Comparison of ENCODE assay signal across 12 cellular contexts in the genomic region with DNA sequence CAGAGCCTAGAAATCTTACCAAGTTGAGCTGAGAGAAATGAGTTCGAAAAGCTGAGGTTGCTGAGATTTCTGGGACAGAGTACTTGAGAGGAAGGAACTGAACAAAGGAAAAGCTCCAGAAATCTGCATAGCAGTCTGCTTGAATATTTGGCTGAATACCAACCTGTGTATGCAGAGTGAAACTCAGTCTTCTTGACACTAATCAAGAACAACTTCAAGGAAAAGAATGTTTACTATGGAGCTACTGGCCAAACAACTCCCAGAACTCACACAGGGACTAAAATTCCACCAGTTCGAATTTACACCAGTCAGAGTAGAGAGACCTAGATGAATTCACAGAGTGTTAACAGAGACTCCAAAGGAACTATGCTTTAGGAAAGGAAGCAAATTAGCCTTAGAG.
DNase-seq lines count a peak whose midpoint lies in the region; ATAC-seq and TF ChIP-seq lines count a peak whose summit lies in the region.
"Had no signal": no experiment of that assay in that cellular context is flagged by ENCODE, and none has a peak within 500 bp of the region (broad histone marks: within the 10 kb centered on the region; RNA-seq: fewer than 3 reads in every experiment).

No MANE protein-coding gene starts in this region.

- peaks cover 11% of the 10 kb centered on the region for H3K4me1 ChIP-seq in left ventricle myocardium inferior
- H3K4me1 ChIP-seq in endodermal cell (ENCODE audit: control insufficient read depth, insufficient read depth, low read length): no peaks in the 10 kb centered on the region
- peaks cover 19% of the 10 kb centered on the region for H3K4me1 ChIP-seq in lower lobe of right lung
- no peaks in the 10 kb centered on the region for H3K4me1 ChIP-seq in tibial artery
- H3K4me1 ChIP-seq in CD8-positive, alpha-beta T cell (ENCODE audit: insufficient read depth, low read length): no peaks in the 10 kb centered on the region
- H3K4me1 ChIP-seq: BLaER1 had no signal

- 78 to 83% methylated on average over 1 to 2 of the region's 2 CpGs for WGBS in endodermal cell (ENCODE audit: insufficient coverage in 1 of 2, insufficient read length in 1 of 2), 2 experiments

- H3K27ac Mint-ChIP-seq in endodermal cell: peak overlapping the region; percentile 74
- H3K27ac Mint-ChIP-seq in type B pancreatic cell: peak overlapping the region; percentile 61
- no peak overlapping the region for H3K27ac Mint-ChIP-seq in CD8-positive, alpha-beta T cell

- POLR2A ChIA-PET in CD8-positive, alpha-beta T cell (lab: Charles Lee): interaction anchor here (1.4 kb wide), 1 partner anchor 95 kb away, joined by 3 read pairs; no protein-coding TSS in a partner anchor

- TF ChIP-seq CTCF in left ventricle myocardium inferior (IDR thresholded peaks at IDR 0.05; ENCODE audit: borderline replicate concordance): no peak
- TF ChIP-seq CTCF in endodermal cell (conservative IDR thresholded peaks at IDR 0.05): no peak
- no peak for TF ChIP-seq CTCF in lower lobe of right lung (IDR thresholded peaks at IDR 0.05)
- TF ChIP-seq CTCF in type B pancreatic cell (conservative IDR thresholded peaks at IDR 0.05): no peak
- TF ChIP-seq CTCF in tibial artery (IDR thresholded peaks at IDR 0.05): no peak
- TF ChIP-seq CTCF in CD8-positive, alpha-beta T cell (IDR thresholded peaks at IDR 0.05): no peak

- CTCF ChIA-PET in CD8-positive, alpha-beta T cell (lab: Charles Lee): no interaction called here

- H3K9me3 ChIP-seq in left ventricle myocardium inferior (replicated peaks): no peaks in the 10 kb centered on the region
- no peaks in the 10 kb centered on the region for H3K9me3 ChIP-seq in endodermal cell (ENCODE audit: control insufficient read depth, low read length)
- H3K9me3 ChIP-seq in lower lobe of right lung: no peaks in the 10 kb centered on the region
- H3K9me3 ChIP-seq in tibial artery: no peaks in the 10 kb centered on the region
- no peaks in the 10 kb centered on the region for H3K9me3 ChIP-seq in CD8-positive, alpha-beta T cell (ENCODE audit: low read length)
- H3K9me3 ChIP-seq: BLaER1 had no signal

- H3K27me3 ChIP-seq in left ventricle myocardium inferior (ENCODE audit: low read depth) (no peaks in the 10 kb centered on the region), endodermal cell (ENCODE audit: control insufficient read depth, insufficient read depth, low read length, poor library complexity, severe bottlenecking) (no peaks in the 10 kb centered on the region), lower lobe of right lung (ENCODE audit: low read depth) (no peaks in the 10 kb centered on the region), tibial artery (no peaks in the 10 kb centered on the region)
- H3K27me3 ChIP-seq in CD8-positive, alpha-beta T cell (ENCODE audit: insufficient read depth, low read length): no peaks in the 10 kb centered on the region
- H3K27me3 ChIP-seq: BLaER1 had no signal

- peaks cover 14% of the 10 kb centered on the region for H3K4me1 Mint-ChIP-seq in endodermal cell
- H3K4me1 Mint-ChIP-seq in type B pancreatic cell (ENCODE audit: unreplicated experiment): no peaks in the 10 kb centered on the region
- no peaks in the 10 kb centered on the region for H3K4me1 Mint-ChIP-seq in CD8-positive, alpha-beta T cell (ENCODE audit: low read depth)

- H3K4me3 Mint-ChIP-seq in endodermal cell (no peak overlapping the region), type B pancreatic cell (no peak overlapping the region)
- H3K4me3 Mint-ChIP-seq in CD8-positive, alpha-beta T cell: no peak overlapping the region

- no peak overlapping the region for H3K4me3 ChIP-seq in left ventricle myocardium inferior
- H3K4me3 ChIP-seq in endodermal cell (ENCODE audit: low read length): no peak overlapping the region
- H3K4me3 ChIP-seq in lower lobe of right lung: no peak overlapping the region
- no peak overlapping the region for H3K4me3 ChIP-seq in tibial artery
- no peak overlapping the region for H3K4me3 ChIP-seq in CD8-positive, alpha-beta T cell (ENCODE audit: low read depth, low read length)
- H3K4me3 ChIP-seq: BLaER1 had no signal

- H3K27me3 Mint-ChIP-seq in endodermal cell (ENCODE audit: insufficient read depth): no peaks in the 10 kb centered on the region
- no peaks in the 10 kb centered on the region for H3K27me3 Mint-ChIP-seq in type B pancreatic cell
- H3K27me3 Mint-ChIP-seq in CD8-positive, alpha-beta T cell (ENCODE audit: low read depth): no peaks in the 10 kb centered on the region

- H3K36me3 ChIP-seq in left ventricle myocardium inferior (peaks cover 15% of the 10 kb centered on the region), endodermal cell (ENCODE audit: control insufficient read depth, insufficient read depth, low read length) (peaks cover 22% of the 10 kb centered on the region), lower lobe of right lung (peaks cover 30% of the 10 kb centered on the region), tibial artery (peaks cover 11 to 37% (median 23%) of the 10 kb centered on the region in 3 donors)
- H3K36me3 ChIP-seq in CD8-positive, alpha-beta T cell (ENCODE audit: insufficient read depth, low read length): peaks cover 7% of the 10 kb centered on the region

- H3K36me3 Mint-ChIP-seq in endodermal cell (ENCODE audit: low read depth) (peaks cover 40% of the 10 kb centered on the region), type B pancreatic cell (peaks cover 21% of the 10 kb centered on the region)
- H3K36me3 Mint-ChIP-seq in CD8-positive, alpha-beta T cell: peaks cover 53% of the 10 kb centered on the region

- ATAC-seq in Right ventricle myocardium inferior (no peak), lower lobe of right lung (peak; percentile 86 to 90)
- ATAC-seq in CD8-positive, alpha-beta T cell: no peak
- ATAC-seq: stimulated activated naive CD8-positive, alpha-beta T cell treated with anti-CD3 and anti-CD28 coated beads, Interleukin-15, Interleukin-2, amounts not matched to agents 100 U/mL and 50 U/mL, for 24 hours had no signal

- DNase-seq in left ventricle myocardium inferior (no peak), Right ventricle myocardium inferior (ENCODE audit: missing footprints) (no peak), endodermal cell (peak; percentile 42), lower lobe of right lung (no peak), type B pancreatic cell (ENCODE audit: extremely low spot score, unreplicated experiment) (no peak), tibial artery (no peak)
- DNase-seq in CD8-positive, alpha-beta T cell: no peak
- no peak for DNase-seq in stimulated activated naive CD4-positive, alpha-beta T cell treated with Interleukin-2 at 50 U/mL for 16 hours (lab: John Stamatoyannopoulos, UW)
- DNase-seq: activated gamma-delta T cell; NCI-H2081; stimulated activated naive CD8-positive, alpha-beta T cell treated with anti-CD3 and anti-CD28 coated beads, Interleukin-15, Interleukin-2, amounts not matched to agents 100 U/mL and 50 U/mL, for 24 hours had no signal

- intact Hi-C loops in left ventricle myocardium inferior (cut with micrococcal nuclease): no loop called here
- intact Hi-C loops in Right ventricle myocardium inferior (cut with DNase I): no loop called here
- intact Hi-C loops in lower lobe of right lung (cut with DNase I): no loop called here
- intact Hi-C loops in tibial artery (cut with DNase I; ENCODE audit: low total_unique reads): no loop called here
- intact Hi-C loops in CD8-positive, alpha-beta T cell (cut with DNase I, micrococcal nuclease): no loop called here

- H3K27ac ChIP-seq in left ventricle myocardium inferior (replicated peaks) (peak overlapping the region; percentile 62), endodermal cell (ENCODE audit: low read depth, low read length) (no peak overlapping the region), lower lobe of right lung (peak overlapping the region; percentile 71), tibial artery (no peak overlapping the region)
- H3K27ac ChIP-seq in CD8-positive, alpha-beta T cell (ENCODE audit: low read depth, low read length): no peak overlapping the region
- H3K27ac ChIP-seq: BLaER1 had no signal

- H3K9ac ChIP-seq in endodermal cell (ENCODE audit: extremely low read depth, low read length, poor library complexity, severe bottlenecking): no peak overlapping the region
- H3K9ac ChIP-seq: BLaER1 had no signal

- H3K9me3 Mint-ChIP-seq in endodermal cell (no peaks in the 10 kb centered on the region), type B pancreatic cell (no peaks in the 10 kb centered on the region)
- H3K9me3 Mint-ChIP-seq in CD8-positive, alpha-beta T cell: no peaks in the 10 kb centered on the region

Comparison
In these comparisons a context has a peak if more than half of its experiments do, and no peak if none do; other contexts are left out.
1. H3K27ac ChIP-seq: peak in left ventricle myocardium inferior (single experiment) and lower lobe of right lung (single experiment); none in endodermal cell (single experiment), tibial artery (0 of 2) and CD8-positive, alpha-beta T cell (single experiment).
2. ATAC-seq: peak in lower lobe of right lung (2 of 2); none in Right ventricle myocardium inferior (single experiment) and CD8-positive, alpha-beta T cell (single experiment).